Comparison of ENCODE assay signal across 8 cellular contexts in the genomic region with DNA sequence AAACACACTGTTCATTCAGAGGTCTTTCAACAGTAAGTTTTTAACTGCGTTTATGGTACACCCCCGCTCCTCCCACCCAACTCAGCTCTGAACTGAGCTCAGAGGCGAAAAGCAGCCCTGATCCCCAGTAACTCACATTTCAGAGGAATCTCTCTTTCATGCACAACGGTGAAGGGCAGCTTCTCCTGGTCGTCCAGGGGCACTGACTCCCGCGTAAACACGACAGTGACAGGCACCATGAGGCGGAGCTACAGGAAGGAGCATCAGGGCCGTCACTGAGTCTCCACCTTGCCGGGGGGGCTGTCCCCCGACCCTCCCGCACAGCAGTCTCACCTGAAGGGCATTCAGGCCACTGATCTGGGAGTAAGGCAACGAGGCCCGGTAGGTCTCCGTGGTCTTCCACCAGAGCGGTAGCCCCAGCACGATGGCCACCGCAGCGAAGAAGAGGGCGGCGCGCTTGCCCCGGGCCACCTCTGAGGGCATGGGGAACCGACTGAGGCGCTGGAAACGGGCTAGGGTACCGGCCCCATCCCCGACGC. TPM values are rescaled to one million over a fixed set of nuclear protein-coding genes. Genes with fewer than 3 reads are reported as not detected.
A peak's percentile ranks its signal among the peaks of the same experiment; 100 is the strongest.
DNase-seq lines count a peak whose midpoint lies in the region; ATAC-seq and TF ChIP-seq lines count a peak whose summit lies in the region.

No MANE protein-coding gene starts in this region.

- peak overlapping the region; percentile 83 for H3K9ac ChIP-seq in fibroblast of lung (ENCODE audit: insufficient read depth, low read length)

- no peaks in the 10 kb centered on the region for H3K4me1 ChIP-seq in fibroblast of lung (ENCODE audit: control insufficient read depth, extremely low read depth, insufficient read depth, low read length)
- H3K4me1 ChIP-seq in neutrophil (ENCODE audit: control insufficient read depth in 1 of 2, insufficient read depth in 1 of 2, low read depth in 1 of 2, low read length in 1 of 2): peaks cover 42 to 47% of the 10 kb centered on the region in 2 experiments

- H3K9me3 ChIP-seq in fibroblast of lung (ENCODE audit: control insufficient read depth, insufficient read depth, low read depth, low read length): no peaks in the 10 kb centered on the region
- no peaks in the 10 kb centered on the region for H3K9me3 ChIP-seq in neutrophil

- H3K36me3 ChIP-seq in fibroblast of lung (ENCODE audit: control insufficient read depth, insufficient read depth, low read length) (peaks cover 5% of the 10 kb centered on the region), neutrophil (no peaks in the 10 kb centered on the region)

- no peaks in the 10 kb centered on the region for H3K27me3 ChIP-seq in fibroblast of lung (ENCODE audit: control insufficient read depth, insufficient read depth, low read length)
- no peaks in the 10 kb centered on the region for H3K27me3 ChIP-seq in neutrophil

- DNase-seq in NCI-H2107 treated with DMSO at 0.1 percent for 48 hours (lab: John Stamatoyannopoulos, UW; ENCODE audit: unreplicated experiment): peak; percentile 7
- no peak for DNase-seq in NCI-H2107 (lab: John Stamatoyannopoulos, UW)
- DNase-seq in NCI-H526 treated with DMSO at 0.1 percent for 48 hours (lab: John Stamatoyannopoulos, UW): peak; percentile 66
- DNase-seq in activated T-cell treated with anti-CD3 and anti-CD28 coated beads, Interleukin-2, amount 50 U/mL, for 48 hours: peak; percentile 64 to 69
- DNase-seq in fibroblast of lung (ENCODE audit: low read depth in 2 of 2): no peak

- no peaks in the 10 kb centered on the region for H4K20me1 ChIP-seq in fibroblast of lung (ENCODE audit: control insufficient read depth, extremely low read depth, insufficient read depth, low read length)

- peak overlapping the region; percentile 89 for H3K4me2 ChIP-seq in fibroblast of lung (ENCODE audit: extremely low read depth, insufficient read depth, low read length)

- TF ChIP-seq CTCF in fibroblast of lung (conservative IDR thresholded peaks at IDR 0.05 in 1 of 2, IDR thresholded peaks at IDR 0.05 in 1 of 2; ENCODE audit: low read depth in 1 of 2, low read length in 2 of 2) (no peak), neutrophil (IDR thresholded peaks at IDR 0.05) (no peak)

- H3K4me3 ChIP-seq in fibroblast of lung (replicated peaks in 1 of 4; ENCODE audit: control extremely low read depth in 1 of 4, insufficient read depth in 1 of 4, low read depth in 3 of 4, low read length in 4 of 4) (peak overlapping the region; percentile 80 to 94 (median 89)), neutrophil (ENCODE audit: low read depth in 1 of 2, low read length in 1 of 2) (peak overlapping the region; percentile 88 to 92)

- H3K79me2 ChIP-seq in fibroblast of lung (ENCODE audit: control insufficient read depth, insufficient read depth, low read length): peaks cover 12% of the 10 kb centered on the region

- ATAC-seq in HG02885 (IDR thresholded peaks at IDR 0.05; ENCODE audit: poor library complexity, unreplicated experiment): peak; percentile 30
- no peak for ATAC-seq in GM18868 (IDR thresholded peaks at IDR 0.05; ENCODE audit: unreplicated experiment)

- H3K27ac ChIP-seq in fibroblast of lung (ENCODE audit: insufficient read depth, low read length): peak overlapping the region; percentile 59
- peak overlapping the region; percentile 73 for H3K27ac ChIP-seq in neutrophil

- peak overlapping the region; percentile 59 for H2AFZ ChIP-seq in fibroblast of lung (ENCODE audit: low read length)

RNA-seq across cellular contexts. Expression of a gene that starts 0.5 kb away (rescaled TPM):
- 32.6 and 53.7 TPM in 2 replicates for total RNA-seq in fibroblast of lung
- 59.9 and 68.4 TPM in 2 replicates for polyA plus RNA-seq in fibroblast of lung
- polyA plus RNA-seq in fibroblast of lung (2012): 58.8 and 77.4 TPM in 2 replicates
- 126 and 153 TPM in 2 replicates for polyA minus RNA-seq in fibroblast of lung (ENCODE audit: low replicate concordance)

RNA-seq across cellular contexts. Expression of a gene that starts 5.9 kb away (rescaled TPM):
- total RNA-seq in fibroblast of lung: 59.3 and 91.3 TPM in 2 replicates
- 47.3 and 111 TPM in 2 replicates for polyA plus RNA-seq in fibroblast of lung
- 30.1 and 73.5 TPM in 2 replicates for polyA plus RNA-seq in fibroblast of lung (2012)
- 57.6 and 181 TPM in 2 replicates for polyA minus RNA-seq in fibroblast of lung (ENCODE audit: low replicate concordance)

RNA-seq across cellular contexts. Expression of a gene that starts 18.4 kb away (rescaled TPM):
- total RNA-seq in fibroblast of lung: 16.9 and 19.2 TPM in 2 replicates
- polyA plus RNA-seq in fibroblast of lung: 24.6 and 26.4 TPM in 2 replicates
- polyA plus RNA-seq in fibroblast of lung (2012): 16.2 and 17.3 TPM in 2 replicates
- polyA minus RNA-seq in fibroblast of lung (ENCODE audit: low replicate concordance): 16.2 and 23.9 TPM in 2 replicates

RNA-seq across cellular contexts. Expression of a gene that starts 28.0 kb away (rescaled TPM):
- 1.5 and 13.7 TPM in 2 replicates for total RNA-seq in fibroblast of lung
- polyA plus RNA-seq in fibroblast of lung: 12.0 and 48.8 TPM in 2 replicates
- polyA plus RNA-seq in fibroblast of lung (2012): 7.1 and 35.4 TPM in 2 replicates
- 21.9 and 102 TPM in 2 replicates for polyA minus RNA-seq in fibroblast of lung (ENCODE audit: low replicate concordance)

RNA-seq across cellular contexts. Expression of a gene that starts 43.2 kb away (rescaled TPM):
- total RNA-seq in fibroblast of lung: 3.8 and 4.1 TPM in 2 replicates
- 1.8 and 2.5 TPM in 2 replicates for polyA plus RNA-seq in fibroblast of lung
- 1.0 and 1.4 TPM in 2 replicates for polyA plus RNA-seq in fibroblast of lung (2012)
- polyA minus RNA-seq in fibroblast of lung (ENCODE audit: low replicate concordance): 4.2 and 6.8 TPM in 2 replicates

Comparison
In these comparisons a context has a peak if more than half of its experiments do, and no peak if none do; other contexts are left out.
1. DNase-seq: peak in NCI-H2107 treated with DMSO at 0.1 percent for 48 hours (single experiment), NCI-H526 treated with DMSO at 0.1 percent for 48 hours (single experiment) and activated T-cell treated with anti-CD3 and anti-CD28 coated beads, Interleukin-2, amount 50 U/mL, for 48 hours (2 of 2); none in NCI-H2107 (single experiment) and fibroblast of lung (0 of 2).